ENCODE assay signal across 6 cellular contexts in genomic region chr4:138500869-138501268, GRCh38.
"Had no signal": no experiment of that assay in that cellular context is flagged by ENCODE, and none has a peak within 500 bp of the region (broad histone marks: within the 10 kb centered on the region; RNA-seq: fewer than 3 reads in every experiment).

No MANE protein-coding gene starts in this region.

- H3K27ac ChIP-seq: HL-60 had no signal

- H3K36me3 Mint-ChIP-seq: IgD-negative memory B cell had no signal

- H3K27me3 Mint-ChIP-seq: IgD-negative memory B cell had no signal

- H3K4me3 Mint-ChIP-seq: GM23338, H9, IgD-negative memory B cell had no signal

- H3K27ac Mint-ChIP-seq: GM23338, H9, IgD-negative memory B cell had no signal

- H3K4me2 ChIP-seq: GM23338 had no signal

- H3K4me1 Mint-ChIP-seq: GM23338, H9, IgD-negative memory B cell had no signal

- DNase-seq: H9, HCEC 1CT, KBM-7 had no signal

- H2AFZ ChIP-seq: GM23338 had no signal

- H3K4me3 ChIP-seq: GM23338 had no signal
